8 cellular contexts compared by ENCODE assay signal in the genomic region with DNA sequence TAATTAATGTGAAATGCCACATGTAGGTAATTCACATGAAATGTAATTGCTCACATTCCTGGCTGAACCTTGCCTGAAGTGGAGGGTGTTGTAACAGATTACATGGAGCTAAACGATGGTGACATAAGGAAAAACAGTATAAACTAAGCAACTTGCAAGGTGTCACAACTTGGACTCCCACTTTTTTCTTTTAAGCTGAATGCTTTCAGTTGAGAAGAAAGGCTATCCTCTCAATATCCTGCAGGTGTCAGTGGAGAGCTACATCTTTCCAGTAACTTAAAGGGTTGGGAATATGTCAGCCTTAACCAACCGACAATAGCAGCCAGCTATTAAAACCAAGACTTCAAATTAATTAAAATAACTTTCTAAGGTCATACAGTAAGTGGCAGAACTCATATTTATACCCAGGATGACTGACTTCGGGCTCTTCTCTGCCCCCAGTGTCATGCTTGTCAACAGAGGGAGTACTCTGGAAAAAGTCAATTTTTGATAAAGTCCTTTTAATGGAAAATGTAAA. TPM values are rescaled to one million over a fixed set of nuclear protein-coding genes. Genes with fewer than 3 reads are reported as not detected.
DNase-seq lines count a peak whose midpoint lies in the region; ATAC-seq, FAIRE-seq and TF ChIP-seq lines count a peak whose summit lies in the region.

No MANE protein-coding gene starts in this region.

- no peak overlapping the region for H3K23ac ChIP-seq in H1 (ENCODE audit: insufficient read length)

- CTCF ChIA-PET in Calu3 (lab: Charles Lee) (interaction anchor here (0.6 to 3.2 kb wide), 22 partner anchors 9 to 700 kb away, joined by 3 to 61 read pairs (median 4); no protein-coding TSS in a partner anchor), H1 (lab: Charles Lee; ENCODE audit: partially characterized antibody) (interaction anchor here (0.5 to 5.3 kb wide), 56 partner anchors 8 to 684 kb away, joined by 3 to 49 read pairs (median 3); no protein-coding TSS in a partner anchor)

- H3K36me3 Mint-ChIP-seq in Calu3 (ENCODE audit: insufficient read depth, unreplicated experiment) = peaks cover 59% of the 10 kb centered on the region

- POLR2A ChIA-PET in H1 (lab: Charles Lee; ENCODE audit: partially characterized antibody) = interaction anchor here (1.2 to 3.8 kb wide), 5 partner anchors 10 to 551 kb away, joined by 3 to 20 read pairs (median 6); no protein-coding TSS in a partner anchor

- no peak overlapping the region for H2BK12ac ChIP-seq in H1 (ENCODE audit: low read depth, low read length)

- H3K9me3 ChIP-seq in H1 (ENCODE audit: insufficient read depth in 2 of 2, low read depth in 1 of 2, low read length in 1 of 2) = no peaks in the 10 kb centered on the region
- no peaks in the 10 kb centered on the region for H3K9me3 ChIP-seq in aorta (ENCODE audit: control insufficient read depth, low read length)

- H3K9me3 Mint-ChIP-seq in Calu3 (ENCODE audit: low read depth, unreplicated experiment) = no peaks in the 10 kb centered on the region

- no peak overlapping the region for H3K4ac ChIP-seq in H1 (replicated peaks; ENCODE audit: insufficient read length, low read depth, low read length)

- no peaks in the 10 kb centered on the region for H3K4me1 Mint-ChIP-seq in Calu3 (ENCODE audit: low read depth, unreplicated experiment)

- no peak overlapping the region for H2BK20ac ChIP-seq in H1 (ENCODE audit: low read length)

- H3K9ac ChIP-seq in KMS-11 (no peak overlapping the region), H1 (replicated peaks in 1 of 4; ENCODE audit: extremely low read depth in 1 of 4, low read depth in 3 of 4, low read length in 3 of 4) (no peak overlapping the region)

- H3K79me2 ChIP-seq in KMS-11 (ENCODE audit: insufficient read depth, low read depth) (no peaks in the 10 kb centered on the region), H1 (ENCODE audit: control insufficient read depth in 1 of 2, insufficient read depth in 2 of 2, low read length in 2 of 2) (no peaks in the 10 kb centered on the region)

- no peaks in the 10 kb centered on the region for H3K36me3 ChIP-seq in KMS-11 (ENCODE audit: insufficient read depth)
- H3K36me3 ChIP-seq in H1 (ENCODE audit: control insufficient read depth in 2 of 4, insufficient read depth in 4 of 4, low read length in 3 of 4) = peaks cover 7 to 55% (median 29%) of the 10 kb centered on the region in 4 experiments; a peak in 7 of 8 replicates
- peaks cover 1 to 3% of the 10 kb centered on the region in 2 donors for H3K36me3 ChIP-seq in aorta (ENCODE audit: control insufficient read depth in 1 of 2, insufficient read depth in 2 of 2, low read length in 1 of 2)

- ATAC-seq in aorta (ENCODE audit: low FRiP score) = peak; percentile 79
- no peak for ATAC-seq in HG02870 (IDR thresholded peaks at IDR 0.05; ENCODE audit: unreplicated experiment)

- WGBS in H1 (ENCODE audit: extremely low coverage in 1 of 2, insufficient coverage in 1 of 2, insufficient read length in 1 of 2, insufficient replicate concordance in 2 of 2, low coverage in 1 of 2, low lambda C conversion rate in 2 of 2, missing lambda C conversion rate in 1 of 2), 2 experiments = 76% methylated on average over 3 of the region's 3 CpGs; no CpG with 5 or more reads in 1 of the 2 experiments
- 11% methylated on average over 3 of the region's 3 CpGs for WGBS in aorta, 2 donors

- H2BK15ac ChIP-seq in H1 (ENCODE audit: low read length) = no peak overlapping the region

- peak; percentile 60 for DNase-seq in Calu3
- DNase-seq in GM19239 (ENCODE audit: insufficient read length, low spot score) = peak; percentile 16
- DNase-seq in RPMI7951 (ENCODE audit: low read depth) = peak; percentile 65
- DNase-seq in H1 (ENCODE audit: low read depth in 1 of 2, low spot score in 2 of 2) = no peak
- peak; percentile 91 for DNase-seq in medulla oblongata (ENCODE audit: extremely low spot score)
- no peak for DNase-seq in aorta

- H2AK5ac ChIP-seq in H1 (ENCODE audit: low read depth, low read length) = no peak overlapping the region

- TF ChIP-seq RAD21 in H1 (IDR thresholded peaks at IDR 0.05 in 1 of 2, conservative IDR thresholded peaks at IDR 0.05 in 1 of 2; ENCODE audit: low read depth in 2 of 2, low read length in 2 of 2) = peak; percentile 69 to 72

- TF ChIP-seq POLR2A in H1 (IDR thresholded peaks at IDR 0.05; ENCODE audit: control extremely low read depth in 1 of 2, low read depth in 2 of 2, low read length in 2 of 2) = peak in 1 of 2 experiments; percentile 57; a peak in 2 of 3 replicates

- H3K27ac Mint-ChIP-seq in Calu3 (ENCODE audit: unreplicated experiment) = no peak overlapping the region

- H2BK120ac ChIP-seq in H1 (replicated peaks; ENCODE audit: low read depth, low read length) = no peak overlapping the region

- no peak overlapping the region for H4K8ac ChIP-seq in H1 (ENCODE audit: extremely low read depth, insufficient read depth, low read length)

- no peak overlapping the region for H4K5ac ChIP-seq in H1 (ENCODE audit: insufficient read length, low read depth, low read length)

- no peaks in the 10 kb centered on the region for H3K23me2 ChIP-seq in H1 (ENCODE audit: low read depth, low read length)

- no peak overlapping the region for H3K18ac ChIP-seq in H1 (ENCODE audit: extremely low read depth, low read length)

- H3K56ac ChIP-seq in H1 (replicated peaks; ENCODE audit: insufficient read length, low read depth, low read length) = no peak overlapping the region

- H4K20me1 ChIP-seq in KMS-11 (ENCODE audit: insufficient read depth) (no peaks in the 10 kb centered on the region), H1 (replicated peaks in 1 of 2; ENCODE audit: control insufficient read depth in 1 of 2, insufficient read depth in 2 of 2, low read length in 2 of 2) (peaks cover 0 to 3% of the 10 kb centered on the region in 2 experiments)

- H3K4me2 ChIP-seq in KMS-11 (no peak overlapping the region), H1 (ENCODE audit: insufficient read depth in 1 of 2, low read depth in 2 of 2, low read length in 2 of 2) (no peak overlapping the region)

- intact Hi-C loops in Calu3 (cut with micrococcal nuclease; ENCODE audit: unreplicated experiment) = loop anchor here (1.0 to 2.0 kb wide), 4 partner anchors 462 to 652 kb away; no protein-coding TSS in a partner anchor
- intact Hi-C loops in aorta (cut with DNase I) = loop anchor here (2.0 to 10.0 kb wide), 6 partner anchors 461 to 651 kb away; no protein-coding TSS in a partner anchor

- FAIRE-seq in GM19239 (lab: Jason Lieb, UNC) (peak; percentile 98), H1 (lab: Jason Lieb, UNC) (peak; percentile 57)

- H3K27ac ChIP-seq in KMS-11 (no peak overlapping the region), H1 (ENCODE audit: low read depth, low read length) (no peak overlapping the region), aorta (ENCODE audit: low read depth in 1 of 2, low read length in 2 of 2) (no peak overlapping the region)

- no peaks in the 10 kb centered on the region for H3K79me1 ChIP-seq in H1 (ENCODE audit: low read depth, low read length)

- no peak overlapping the region for H2BK5ac ChIP-seq in H1 (ENCODE audit: low read depth, low read length)

- H3K4me3 Mint-ChIP-seq in Calu3 (ENCODE audit: low read depth, unreplicated experiment) = no peak overlapping the region

- H3K27me3 Mint-ChIP-seq in Calu3 (ENCODE audit: unreplicated experiment) = no peaks in the 10 kb centered on the region

- TF ChIP-seq EP300 in H1 (IDR thresholded peaks at IDR 0.05; ENCODE audit: borderline replicate concordance in 1 of 2, low read depth in 2 of 2, low read length in 2 of 2) = no peak

- H2AFZ ChIP-seq in KMS-11 (ENCODE audit: low read depth) (no peak overlapping the region), H1 (ENCODE audit: low read length) (no peak overlapping the region)

- TF ChIP-seq CTCF in Calu3 (IDR thresholded peaks at IDR 0.05; ENCODE audit: unreplicated experiment) = peak; percentile 55
- TF ChIP-seq CTCF in KMS-11 (conservative IDR thresholded peaks at IDR 0.05; ENCODE audit: low read depth, low read length) = peak; percentile 81
- TF ChIP-seq CTCF in H1 (IDR thresholded peaks at IDR 0.05; ENCODE audit: control extremely low read depth in 1 of 3, insufficient read depth in 1 of 3, low read depth in 1 of 3, low read length in 3 of 3) = peak in 2 of 3 experiments; percentile 55 to 72; a peak in 3 of 4 replicates

- H4K91ac ChIP-seq in H1 (replicated peaks; ENCODE audit: insufficient read length, low read length) = no peak overlapping the region

- BruUV-seq in Calu3 (replicated peaks; lab: Mats Ljungman, UMichigan) = no TSS peak

- H3K27me3 ChIP-seq in KMS-11 (ENCODE audit: insufficient read depth, low read depth) (no peaks in the 10 kb centered on the region), H1 (replicated peaks in 1 of 4; ENCODE audit: control insufficient read depth in 3 of 4, extremely low read depth in 1 of 4, insufficient read depth in 3 of 4, low read length in 3 of 4) (no peaks in the 10 kb centered on the region), aorta (ENCODE audit: control insufficient read depth in 1 of 2, insufficient read depth in 2 of 2, low read length in 1 of 2) (no peaks in the 10 kb centered on the region)

- no peak overlapping the region for H3K14ac ChIP-seq in H1 (ENCODE audit: insufficient read length)

- H3K4me1 ChIP-seq in KMS-11 (ENCODE audit: low read depth, poor library complexity, severe bottlenecking) (peaks cover 10% of the 10 kb centered on the region), H1 (replicated peaks in 1 of 4; ENCODE audit: control insufficient read depth in 3 of 4, insufficient read depth in 4 of 4, low read length in 3 of 4) (no peaks in the 10 kb centered on the region), aorta (ENCODE audit: control insufficient read depth in 1 of 2, insufficient read depth in 2 of 2, low read length in 2 of 2) (no peaks in the 10 kb centered on the region)

- no peak overlapping the region for H3K4me3 ChIP-seq in KMS-11 (IDR thresholded peaks at IDR 0.05; ENCODE audit: insufficient read depth, low read depth, low read length)
- no peak overlapping the region for H3K4me3 ChIP-seq in H1 (ENCODE audit: extremely low read depth in 1 of 4, insufficient read depth in 2 of 4, low read depth in 3 of 4, low read length in 4 of 4)
- H3K4me3 ChIP-seq in aorta (ENCODE audit: low read length in 2 of 2) = no peak overlapping the region

TF ChIP-seq in H1, 55 proteins besides CTCF, POLR2A, EP300 and RAD21:
- TF ChIP-seq POLR2AphosphoS5 (IDR thresholded peaks at IDR 0.05; ENCODE audit: low read depth, low read length) (peak; percentile 56), CREB1 (IDR thresholded peaks at IDR 0.05) (no peak)

RNA-seq across cellular contexts. Expression of a gene that starts 33.7 kb away (rescaled TPM):
- total RNA-seq in Calu3 (2022) (24.9 and 29.4 TPM in 2 replicates), aorta (10 to 100 TPM; 16.2 to 17.5 TPM)
- total RNA-seq in RPMI7951 (2014; rRNA removed; shearing (Covaris generic)) = 18.0 and 25.6 TPM in 2 replicates
- total RNA-seq in H1 (2021; fragmentation: NEBNext Ultra II Directional; extraction: Animal tissue kit (Norgen Biotek cat#: 25700)) = 29.9 and 30.0 TPM in 2 replicates
- polyA plus RNA-seq in H1 (2011; rRNA removed) (6.3 and 11.0 TPM in 2 replicates), aorta (10 to 100 TPM in 1 of 2 donors, 1 to 10 TPM in 1; 8.5 to 19.0 TPM)
- 13.3 TPM for polyA plus RNA-seq in H1 (2011; cell fraction: cytosol; rRNA removed)
- 6.4 TPM for polyA plus RNA-seq in H1 (2011; cell fraction: nucleus; rRNA removed)
- polyA plus RNA-seq in H1 (2012, experiment 1 of 2) = 18.2 to 24.5 TPM (median 20.8 TPM) in 4 replicates
- 5.7 TPM for polyA plus RNA-seq in H1 (2012, experiment 2 of 2)
- 33.3 TPM for polyA plus RNA-seq in H1 (2013, experiment 1 of 2)
- polyA plus RNA-seq in H1 (2013, experiment 2 of 2) = 32.9 TPM
- 8.8 and 12.6 TPM in 2 replicates for polyA minus RNA-seq in H1 (2011; rRNA and poly(A)+ RNA removed)
- polyA minus RNA-seq in H1 (2011; cell fraction: cytosol; rRNA and poly(A)+ RNA removed) = 11.6 TPM
- polyA minus RNA-seq in H1 (2011; cell fraction: nucleus; rRNA and poly(A)+ RNA removed) = 13.5 TPM

Comparison
In these comparisons a context has a peak if more than half of its experiments do, and no peak if none do; other contexts are left out.
1. DNase-seq: peak in Calu3 (single experiment), GM19239 (single experiment), RPMI7951 (single experiment) and medulla oblongata (single experiment); none in H1 (0 of 2) and aorta (0 of 2).
2. Peak in every context shown above with its lines, with median percentiles within 50 percentile points of each other: CTCF ChIP-seq.